In genomic region chr1:156489166-156489934, GRCh38 we compare ENCODE assay signal across 1 cellular context.
TF ChIP-seq lines count a peak whose summit lies in the region.

No MANE protein-coding gene starts in this region.

TF ChIP-seq in SK-N-SH, 30 proteins besides CTCF, POLR2A, EP300 and RAD21 (continued from another document):
- no peak for TF ChIP-seq REST (IDR thresholded peaks at IDR 0.05; ENCODE audit: low read depth, low read length)
- TF ChIP-seq TEAD4 (IDR thresholded peaks at IDR 0.05; ENCODE audit: borderline replicate concordance, insufficient read depth) = no peak
